4 cellular contexts compared by ENCODE assay signal in the genomic region with DNA sequence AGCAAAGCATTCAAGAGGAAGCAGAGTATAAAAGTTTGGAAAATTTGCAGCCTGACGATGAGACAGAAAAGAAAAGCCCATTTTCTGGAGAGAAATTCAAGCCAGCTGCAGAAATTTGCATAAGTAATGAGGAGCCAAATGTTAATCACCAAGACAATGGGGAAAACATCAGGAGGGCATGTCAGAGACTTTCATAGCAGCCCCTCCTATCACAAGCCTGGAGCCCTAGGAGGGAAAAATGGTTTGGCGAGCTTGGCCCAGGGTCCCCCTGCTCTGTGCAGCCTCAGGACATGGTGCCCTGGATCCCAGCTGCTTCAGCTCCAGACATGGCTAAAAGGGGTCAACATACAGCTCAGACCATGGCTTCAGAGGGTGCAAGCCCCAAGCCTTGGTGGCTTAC. TPM values are rescaled to one million over a fixed set of nuclear protein-coding genes. Genes with fewer than 3 reads are reported as not detected.
"Had no signal": no experiment of that assay in that cellular context is flagged by ENCODE, and none has a peak within 500 bp of the region (broad histone marks: within the 10 kb centered on the region; RNA-seq: fewer than 3 reads in every experiment).

No MANE protein-coding gene starts in this region.

RNA-seq across cellular contexts. Expression of a gene that starts 31.0 kb away (rescaled TPM):
- total RNA-seq: HT1080, M059J, OCI-LY7, PC-3 had no signal

RNA-seq across cellular contexts. Expression of a gene that starts 31.1 kb away (rescaled TPM):
- total RNA-seq: M059J, OCI-LY7 had no signal
